9 cellular contexts compared by ENCODE assay signal in the genomic region with DNA sequence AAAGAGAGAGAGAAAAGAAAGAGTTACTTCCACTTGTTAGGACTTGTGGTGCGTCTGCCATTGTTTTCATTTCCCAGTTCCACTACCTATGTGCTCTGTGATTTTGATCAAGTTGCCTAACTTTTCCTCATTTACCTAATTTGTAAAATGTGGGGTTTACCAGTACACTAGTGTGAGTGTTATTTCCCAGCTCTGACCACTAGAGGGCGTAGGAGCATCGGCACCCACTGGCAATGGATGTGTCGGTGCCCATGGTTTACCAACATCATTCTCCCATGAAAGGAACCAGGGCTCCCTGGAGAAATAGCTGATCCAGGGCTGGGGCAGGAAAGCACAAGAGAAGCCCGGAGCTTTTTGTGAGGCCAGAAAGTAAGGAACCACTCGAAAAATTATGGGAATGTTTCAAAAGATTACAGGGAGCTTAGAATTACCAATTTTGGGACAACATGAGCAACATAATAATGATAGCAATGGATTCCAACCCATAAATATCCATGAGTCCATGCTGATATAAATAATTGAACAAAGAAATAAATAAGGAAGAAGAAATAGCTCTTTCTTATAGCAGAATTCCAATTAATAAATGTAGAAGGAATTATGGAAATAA. TPM values are rescaled to one million over a fixed set of nuclear protein-coding genes. Genes with fewer than 3 reads are reported as not detected.
A peak's percentile ranks its signal among the peaks of the same experiment; 100 is the strongest.
DNase-seq lines count a peak whose midpoint lies in the region; ATAC-seq, FAIRE-seq and TF ChIP-seq lines count a peak whose summit lies in the region.
"Had no signal": no experiment of that assay in that cellular context is flagged by ENCODE, and none has a peak within 500 bp of the region (broad histone marks: within the 10 kb centered on the region; RNA-seq: fewer than 3 reads in every experiment).

No MANE protein-coding gene starts in this region.

- WGBS in ovary, 3 donors: 7 to 8% (median 8%) methylated on average over 6 of the region's 6 CpGs

- peaks cover 2% of the 10 kb centered on the region for H3K9me3 Mint-ChIP-seq in activated B cell treated with CpG ODN at 0.5 μM for 24 hours

- no peaks in the 10 kb centered on the region for H3K4me1 Mint-ChIP-seq in activated B cell treated with CpG ODN at 0.5 μM for 24 hours

- no peak for FAIRE-seq in bronchial epithelial cell (lab: Jason Lieb, UNC)

- H3K9me3 ChIP-seq in ovary: no peaks in the 10 kb centered on the region

- no peak overlapping the region for H3K27ac Mint-ChIP-seq in activated B cell treated with CpG ODN at 0.5 μM for 24 hours

- H3K36me3 ChIP-seq in bronchial epithelial cell (ENCODE audit: control insufficient read depth, insufficient read depth, low read length) (no peaks in the 10 kb centered on the region), ovary (no peaks in the 10 kb centered on the region)
- H3K36me3 ChIP-seq: BLaER1 treated with 17β-estradiol and CSF1 and Interleukin-3, amounts not matched to agents 10 nM and 100 nM had no signal

- no peak for ATAC-seq in activated B cell treated with CpG ODN at 0.5 μM for 24 hours (ENCODE audit: low read depth)

- POLR2A ChIA-PET in activated B cell treated with CpG ODN at 0.5 μM for 24 hours (lab: Charles Lee): no interaction called here

- no peak for TF ChIP-seq EP300 in ovary (IDR thresholded peaks at IDR 0.05)

- CTCF ChIA-PET in activated B cell treated with CpG ODN at 0.5 μM for 24 hours (lab: Charles Lee): interaction anchor here (0.8 to 2.9 kb wide), 17 partner anchors 9 to 196 kb away, joined by 3 to 18 read pairs (median 4); no protein-coding TSS in a partner anchor

- no peak overlapping the region for H3K27ac ChIP-seq in ovary
- H3K27ac ChIP-seq: BLaER1 treated with 17β-estradiol and CSF1 and Interleukin-3, amounts not matched to agents 10 nM and 100 nM had no signal

- intact Hi-C loops in activated B cell treated with CpG ODN at 0.5 μM for 24 hours (cut with micrococcal nuclease) (loop anchor here (5.0 kb wide), 3 partner anchors 50 to 180 kb away; no protein-coding TSS in a partner anchor), ovary (cut with DNase I) (no loop called here)

- H3K27me3 ChIP-seq in bronchial epithelial cell (ENCODE audit: control insufficient read depth, insufficient read depth, low read length) (no peaks in the 10 kb centered on the region), ovary (no peaks in the 10 kb centered on the region)
- H3K27me3 ChIP-seq: BLaER1 treated with 17β-estradiol and CSF1 and Interleukin-3, amounts not matched to agents 10 nM and 100 nM had no signal

- TF ChIP-seq CTCF in activated B cell treated with CpG ODN at 0.5 μM for 24 hours (IDR thresholded peaks at IDR 0.05) (peak; percentile 94), bronchial epithelial cell (IDR thresholded peaks at IDR 0.05; ENCODE audit: insufficient read depth, low read length, severe bottlenecking) (peak; percentile 83), ovary (IDR thresholded peaks at IDR 0.05) (no peak)

- H3K4me1 ChIP-seq in ovary (ENCODE audit: insufficient read depth): no peaks in the 10 kb centered on the region

- TF ChIP-seq POLR2A in ovary (IDR thresholded peaks at IDR 0.05): no peak

- DNase-seq in NCI-H2081 (lab: John Stamatoyannopoulos, UW) (peak; percentile 71 to 77), NCI-H2081 treated with DMSO at 0.1 percent for 48 hours (lab: John Stamatoyannopoulos, UW) (no peak), NCI-H187 treated with DMSO at 0.1 percent for 48 hours (lab: John Stamatoyannopoulos, UW) (peak; percentile 14), activated B cell treated with CpG ODN at 0.5 μM for 24 hours (no peak), bronchial epithelial cell (ENCODE audit: low read depth) (peak; percentile 44), kidney tubule cell (ENCODE audit: low spot score) (peak; percentile 63), ovary (no peak)
- peak; percentile 44 to 71 (median 55) for DNase-seq in stimulated activated CD4-positive, alpha-beta T cell treated with anti-CD3 and anti-CD28 coated beads, TNF-alpha, amount 100 ng/mL, for 24 hours (ENCODE audit: low read depth in 3 of 3)

- H3K4me3 ChIP-seq in bronchial epithelial cell (ENCODE audit: low read depth, low read length) (no peak overlapping the region), ovary (no peak overlapping the region)
- H3K4me3 ChIP-seq: BLaER1 treated with 17β-estradiol and CSF1 and Interleukin-3, amounts not matched to agents 10 nM and 100 nM had no signal

- peaks cover 40% of the 10 kb centered on the region for H3K27me3 Mint-ChIP-seq in activated B cell treated with CpG ODN at 0.5 μM for 24 hours

- H3K36me3 Mint-ChIP-seq in activated B cell treated with CpG ODN at 0.5 μM for 24 hours (ENCODE audit: low read depth): no peaks in the 10 kb centered on the region

- no peak overlapping the region for H3K4me3 Mint-ChIP-seq in activated B cell treated with CpG ODN at 0.5 μM for 24 hours

RNA-seq across cellular contexts. Expression of gene CEACAM4, which starts 15.1 kb away (rescaled TPM):
- total RNA-seq in activated B cell treated with CpG ODN at 0.5 μM for 24 hours (not detected in 2 replicates), bronchial epithelial cell (not detected in 2 replicates), ovary (under 1 TPM in 3 of 7 donors, not detected in 4; 0.18 to 0.74 (median 0.40) TPM)
- polyA plus RNA-seq in ovary: under 1 TPM; 0.27 to 0.32 TPM

RNA-seq across cellular contexts. Expression of gene CEACAM7, which starts 46.1 kb away (rescaled TPM):
- total RNA-seq in activated B cell treated with CpG ODN at 0.5 μM for 24 hours (not detected in 2 replicates), bronchial epithelial cell (0.79 and 7.3 TPM in 2 replicates), ovary (under 1 TPM in 2 of 7 donors, not detected in 5; 0.08 to 0.55 TPM)
- not detected for polyA plus RNA-seq in ovary

Comparison
In these comparisons a context has a peak if more than half of its experiments do, and no peak if none do; other contexts are left out.
1. DNase-seq: peak in NCI-H2081 (2 of 2), NCI-H187 treated with DMSO at 0.1 percent for 48 hours (single experiment), bronchial epithelial cell (single experiment), kidney tubule cell (single experiment) and stimulated activated CD4-positive, alpha-beta T cell treated with anti-CD3 and anti-CD28 coated beads, TNF-alpha, amount 100 ng/mL, for 24 hours (3 of 3); none in NCI-H2081 treated with DMSO at 0.1 percent for 48 hours (single experiment), activated B cell treated with CpG ODN at 0.5 μM for 24 hours (single experiment) and ovary (0 of 5).
2. CTCF ChIP-seq: peak in activated B cell treated with CpG ODN at 0.5 μM for 24 hours (single experiment) and bronchial epithelial cell (single experiment); none in ovary (0 of 3).